In the genomic region with DNA sequence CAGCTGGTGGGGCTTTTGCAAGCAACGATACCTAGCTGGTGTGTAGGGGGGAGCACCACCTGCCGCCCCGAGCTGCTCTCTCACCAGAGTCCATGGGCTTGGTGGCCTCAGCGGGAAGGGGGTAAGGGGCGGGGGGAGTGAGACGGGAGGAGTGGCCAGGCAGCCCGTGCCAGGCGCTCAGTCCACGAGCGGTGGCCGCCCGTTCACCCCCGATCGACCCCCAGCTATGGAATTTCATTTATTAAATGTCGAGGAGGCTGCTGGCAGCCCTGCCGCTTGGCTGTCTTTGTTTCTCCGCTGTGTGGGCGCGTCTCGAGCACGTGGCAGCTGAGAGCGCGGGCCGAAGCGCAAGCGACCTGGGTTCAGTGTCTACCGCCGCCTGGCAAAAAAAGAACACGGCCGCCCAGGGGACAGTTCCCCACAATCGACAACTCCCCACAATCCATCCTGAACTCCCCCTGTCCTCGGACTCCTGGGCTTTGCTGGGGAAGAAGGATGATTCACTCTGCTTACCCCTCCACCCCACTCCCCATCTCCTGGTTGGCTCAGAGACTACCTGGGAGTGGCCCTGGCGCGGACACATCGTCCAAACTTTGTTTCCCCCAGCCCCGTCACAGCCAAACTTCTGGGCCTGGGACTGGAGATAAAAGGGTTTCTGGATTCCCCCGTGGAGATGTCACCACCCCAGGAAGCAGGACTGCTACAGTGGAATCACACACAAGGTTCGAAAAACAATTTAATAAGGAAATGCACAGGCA, we compare ENCODE assay signal across 8 cellular contexts. TPM values are rescaled to one million over a fixed set of nuclear protein-coding genes. Genes with fewer than 3 reads are reported as not detected.
DNase-seq lines count a peak whose midpoint lies in the region; ATAC-seq, FAIRE-seq and TF ChIP-seq lines count a peak whose summit lies in the region.

No MANE protein-coding gene starts in this region.

- H3K27me3 ChIP-seq in BLaER1 treated with 17β-estradiol and CSF1 and Interleukin-3, amounts not matched to agents 10 nM and 100 nM: no peaks in the 10 kb centered on the region
- H3K27me3 ChIP-seq in RWPE2 (ENCODE audit: insufficient read depth, poor library complexity, severe bottlenecking) (no peaks in the 10 kb centered on the region), bronchial epithelial cell (ENCODE audit: control insufficient read depth, insufficient read depth, low read length) (no peaks in the 10 kb centered on the region), layer of hippocampus (ENCODE audit: control insufficient read depth, insufficient read depth, low read length) (no peaks in the 10 kb centered on the region)

- DNase-seq in HFF-Myc (ENCODE audit: extremely low read depth, low read depth): no peak
- DNase-seq in RWPE2 (ENCODE audit: low spot score): no peak
- DNase-seq in bronchial epithelial cell (ENCODE audit: low read depth): peak; percentile 48
- DNase-seq in stimulated activated naive CD4-positive, alpha-beta T cell (lab: John Stamatoyannopoulos, UW): peak in 4 of 6 experiments; percentile 12 to 45 (median 36)

- TF ChIP-seq CTCF in HFF-Myc (IDR thresholded peaks at IDR 0.05; ENCODE audit: low read depth, low read length, missing control alignments) (no peak), RWPE2 (IDR thresholded peaks at IDR 0.05; ENCODE audit: poor library complexity, severe bottlenecking) (no peak), bronchial epithelial cell (IDR thresholded peaks at IDR 0.05; ENCODE audit: insufficient read depth, low read length, severe bottlenecking) (no peak)

- H3K4me1 ChIP-seq in BLaER1 treated with 17β-estradiol and CSF1 and Interleukin-3, amounts not matched to agents 10 nM and 100 nM: peaks cover 73 to 79% (median 75%) of the 10 kb centered on the region in 10 experiments
- peaks cover 34% of the 10 kb centered on the region for H3K4me1 ChIP-seq in RWPE2 (ENCODE audit: insufficient read depth, poor library complexity, severe bottlenecking)

- peak overlapping the region; percentile 82 to 93 (median 87); a peak in 21 of 22 replicates for H3K9ac ChIP-seq in BLaER1 treated with 17β-estradiol and CSF1 and Interleukin-3, amounts not matched to agents 10 nM and 100 nM

- ATAC-seq in RWPE2 (ENCODE audit: low read depth): peak; percentile 48
- no peak for ATAC-seq in GM21360 (IDR thresholded peaks at IDR 0.05; ENCODE audit: unreplicated experiment)
- ATAC-seq in GM18907 (IDR thresholded peaks at IDR 0.05; ENCODE audit: unreplicated experiment): no peak

- peak overlapping the region in 10 of 11 experiments; percentile 7 to 91 (median 85); a peak in 19 of 22 replicates for H3K27ac ChIP-seq in BLaER1 treated with 17β-estradiol and CSF1 and Interleukin-3, amounts not matched to agents 10 nM and 100 nM
- H3K27ac ChIP-seq in RWPE2 (ENCODE audit: poor library complexity, severe bottlenecking) (peak overlapping the region; percentile 80), layer of hippocampus (ENCODE audit: low read depth, low read length) (peak overlapping the region; percentile 87)

- H3K36me3 ChIP-seq in BLaER1 treated with 17β-estradiol and CSF1 and Interleukin-3, amounts not matched to agents 10 nM and 100 nM: peaks cover 0 to 6% (median 0%) of the 10 kb centered on the region in 11 experiments; a peak in 2 of 22 replicates
- H3K36me3 ChIP-seq in RWPE2 (ENCODE audit: low read depth) (no peaks in the 10 kb centered on the region), bronchial epithelial cell (ENCODE audit: control insufficient read depth, insufficient read depth, low read length) (no peaks in the 10 kb centered on the region)

- H4K20me1 ChIP-seq in BLaER1 treated with 17β-estradiol and CSF1 and Interleukin-3, amounts not matched to agents 10 nM and 100 nM: peaks cover 8 to 61% (median 51%) of the 10 kb centered on the region in 11 experiments; a peak in 21 of 22 replicates

- no peaks in the 10 kb centered on the region for H3K9me3 ChIP-seq in BLaER1 treated with 17β-estradiol and CSF1 and Interleukin-3, amounts not matched to agents 10 nM and 100 nM (replicated peaks in 1 of 11)
- H3K9me3 ChIP-seq in RWPE2 (ENCODE audit: severe bottlenecking): no peaks in the 10 kb centered on the region

- no peak for FAIRE-seq in bronchial epithelial cell (lab: Jason Lieb, UNC)

- peak overlapping the region; percentile 93 to 100 (median 99) for H3K4me2 ChIP-seq in BLaER1 treated with 17β-estradiol and CSF1 and Interleukin-3, amounts not matched to agents 10 nM and 100 nM

- peak overlapping the region; percentile 81 to 95 (median 88) for H3K4me3 ChIP-seq in BLaER1 treated with 17β-estradiol and CSF1 and Interleukin-3, amounts not matched to agents 10 nM and 100 nM
- H3K4me3 ChIP-seq in HFF-Myc (replicated peaks; ENCODE audit: low read depth, low read length) (peak overlapping the region; percentile 43), RWPE2 (ENCODE audit: severe bottlenecking) (peak overlapping the region; percentile 20), bronchial epithelial cell (ENCODE audit: low read depth, low read length) (no peak overlapping the region)

RNA-seq across cellular contexts. Expression of a gene that starts 1.7 kb away (rescaled TPM):
- 16.3 and 17.4 TPM in 2 replicates for total RNA-seq in bronchial epithelial cell

RNA-seq across cellular contexts. Expression of a gene that starts 1.8 kb away (rescaled TPM):
- 2.0 and 2.4 TPM in 2 replicates for total RNA-seq in bronchial epithelial cell

RNA-seq across cellular contexts. Expression of a gene that starts 22.7 kb away (rescaled TPM):
- 25.3 and 30.1 TPM in 2 replicates for total RNA-seq in bronchial epithelial cell

RNA-seq across cellular contexts. Expression of a gene that starts 24.3 kb away (rescaled TPM):
- total RNA-seq in bronchial epithelial cell: 5.2 and 6.3 TPM in 2 replicates

RNA-seq across cellular contexts. Expression of a gene that starts 31.6 kb away (rescaled TPM):
- total RNA-seq in bronchial epithelial cell: 0.79 and 1.0 TPM in 2 replicates

Comparison
In these comparisons a context has a peak if more than half of its experiments do, and no peak if none do; other contexts are left out.
1. DNase-seq: peak in bronchial epithelial cell (single experiment) and stimulated activated naive CD4-positive, alpha-beta T cell (4 of 6); none in HFF-Myc (single experiment) and RWPE2 (single experiment).
2. Peak in every context shown above with its lines, with median percentiles within 50 percentile points of each other: H3K27ac ChIP-seq.